In the genomic region with DNA sequence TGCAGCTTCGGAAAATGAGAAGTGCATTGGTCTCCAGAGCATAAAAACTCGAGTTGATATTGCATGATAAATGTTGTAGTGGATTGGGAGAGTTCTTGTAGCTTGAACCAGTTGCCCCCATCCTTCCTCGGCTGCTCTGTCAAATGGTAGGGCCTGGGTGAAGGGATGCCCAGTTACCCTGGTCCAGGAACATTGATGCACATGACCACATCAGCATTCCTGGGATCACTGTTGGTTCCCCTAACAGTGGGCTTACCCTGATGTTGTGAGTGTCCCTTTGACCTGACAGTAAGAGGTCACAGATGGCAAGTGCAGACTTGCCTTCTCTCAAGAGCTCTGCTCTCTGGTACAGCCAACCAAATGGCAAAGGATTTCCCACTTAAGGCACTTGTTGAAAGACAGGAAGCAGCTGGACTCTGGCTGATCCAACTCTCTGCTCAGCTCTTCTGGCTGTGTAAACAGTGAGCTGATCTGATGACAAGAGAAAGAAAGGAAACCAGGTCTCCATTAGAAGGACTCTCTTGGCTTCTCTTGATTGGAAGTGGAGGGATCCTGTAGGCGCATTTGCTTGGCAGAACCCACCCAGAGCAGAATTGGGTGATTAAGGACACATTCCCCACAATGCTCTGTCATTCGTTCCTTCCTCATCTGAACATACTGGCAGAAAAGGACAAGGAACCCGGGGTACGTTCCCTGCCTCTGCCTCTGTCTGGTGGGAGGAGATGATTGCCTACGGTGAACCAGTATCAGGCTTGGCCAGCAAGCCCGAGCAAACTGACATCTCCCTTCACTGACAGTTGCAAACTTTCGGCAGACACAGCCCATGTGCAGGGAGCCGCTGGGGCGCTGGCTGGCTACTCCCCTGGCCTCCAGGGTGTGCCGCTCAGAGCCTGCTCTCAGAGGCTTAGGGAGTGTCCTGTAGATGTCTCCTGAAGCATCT, we compare ENCODE assay signal across 8 cellular contexts. TPM values are rescaled to one million over a fixed set of nuclear protein-coding genes. Genes with fewer than 3 reads are reported as not detected.
DNase-seq lines count a peak whose midpoint lies in the region; ATAC-seq and TF ChIP-seq lines count a peak whose summit lies in the region.

No MANE protein-coding gene starts in this region.

- peaks cover 2% of the 10 kb centered on the region for H3K4me1 Mint-ChIP-seq in activated naive CD8-positive, alpha-beta T cell treated with anti-CD3 and anti-CD28 coated beads for 36 hours

- no peaks in the 10 kb centered on the region for H3F3A ChIP-seq in Loucy (ENCODE audit: low read depth)

- H2AFZ ChIP-seq in Loucy (ENCODE audit: low read length), result no peak overlapping the region

- peak overlapping the region; percentile 41 for H3K4me2 ChIP-seq in Loucy (ENCODE audit: low read depth, low read length, poor library complexity, severe bottlenecking)

- H3K4me3 ChIP-seq in Loucy (ENCODE audit: low read length, poor library complexity, severe bottlenecking), result no peak overlapping the region
- peak overlapping the region in 8 of 12 donors; percentile 8 to 32 (median 23) for H3K4me3 ChIP-seq in heart left ventricle
- H3K4me3 ChIP-seq in suprapubic skin, result no peak overlapping the region

- peaks cover 100% of the 10 kb centered on the region for H3K79me2 ChIP-seq in Loucy (ENCODE audit: insufficient read depth, low read length)

- no peak overlapping the region for H3K27ac Mint-ChIP-seq in activated naive CD8-positive, alpha-beta T cell treated with anti-CD3 and anti-CD28 coated beads for 36 hours

- ATAC-seq in heart left ventricle (peak; percentile 86 to 93 (median 90)), GM21423 (IDR thresholded peaks at IDR 0.05; ENCODE audit: unreplicated experiment) (no peak), HG03108 (IDR thresholded peaks at IDR 0.05; ENCODE audit: unreplicated experiment) (no peak), HG03139 (IDR thresholded peaks at IDR 0.05; ENCODE audit: unreplicated experiment) (no peak)

- H3K36me3 ChIP-seq in Loucy (ENCODE audit: insufficient read depth, low read length), result peaks cover 62% of the 10 kb centered on the region
- no peaks in the 10 kb centered on the region for H3K36me3 ChIP-seq in heart left ventricle
- no peaks in the 10 kb centered on the region for H3K36me3 ChIP-seq in suprapubic skin

- H3K9me3 ChIP-seq in Loucy (ENCODE audit: insufficient read depth, low read depth, low read length), result no peaks in the 10 kb centered on the region
- no peaks in the 10 kb centered on the region for H3K9me3 ChIP-seq in heart left ventricle
- H3K9me3 ChIP-seq in suprapubic skin, result no peaks in the 10 kb centered on the region

- no peaks in the 10 kb centered on the region for H3K9me3 Mint-ChIP-seq in activated naive CD8-positive, alpha-beta T cell treated with anti-CD3 and anti-CD28 coated beads for 36 hours

- TF ChIP-seq POLR2A in heart left ventricle (IDR thresholded peaks at IDR 0.05) (no peak), suprapubic skin (IDR thresholded peaks at IDR 0.05) (no peak)

- no peak for TF ChIP-seq EP300 in suprapubic skin (IDR thresholded peaks at IDR 0.05)

- no peaks in the 10 kb centered on the region for H3K9me2 ChIP-seq in Loucy (replicated peaks; ENCODE audit: low read depth, low read length)

- DNase-seq in SHP77 treated with DMSO at 0.1 percent for 48 hours (lab: John Stamatoyannopoulos, UW), result peak; percentile 98
- peak; percentile 55 to 71 (median 60) for DNase-seq in heart left ventricle
- DNase-seq in suprapubic skin (ENCODE audit: low spot score in 2 of 2), result no peak
- no peak for DNase-seq in activated naive CD8-positive, alpha-beta T cell treated with anti-CD3 and anti-CD28 coated beads for 36 hours

- TF ChIP-seq CTCF in Loucy (conservative IDR thresholded peaks at IDR 0.05; ENCODE audit: low read length) (no peak), heart left ventricle (IDR thresholded peaks at IDR 0.05) (peak in 3 of 12 donors; percentile 10 to 16 (median 12)), suprapubic skin (IDR thresholded peaks at IDR 0.05) (no peak)

- WGBS in heart left ventricle, 4 donors, result 16 to 20% (median 19%) methylated on average over 10 to 13 of the region's 13 CpGs
- WGBS in suprapubic skin, result 42% methylated on average over 10 of the region's 13 CpGs

- H3K36me3 Mint-ChIP-seq in activated naive CD8-positive, alpha-beta T cell treated with anti-CD3 and anti-CD28 coated beads for 36 hours, result no peaks in the 10 kb centered on the region

- H3K27me3 Mint-ChIP-seq in activated naive CD8-positive, alpha-beta T cell treated with anti-CD3 and anti-CD28 coated beads for 36 hours, result no peaks in the 10 kb centered on the region

- peak overlapping the region; percentile 64 for H3K9ac ChIP-seq in Loucy (ENCODE audit: low read depth, low read length, poor library complexity, severe bottlenecking)

- no peaks in the 10 kb centered on the region for H3K27me3 ChIP-seq in Loucy (ENCODE audit: insufficient read depth, low read length, poor library complexity, severe bottlenecking)
- H3K27me3 ChIP-seq in heart left ventricle, result no peaks in the 10 kb centered on the region
- no peaks in the 10 kb centered on the region for H3K27me3 ChIP-seq in suprapubic skin

- intact Hi-C loops in heart left ventricle (cut with DNase I), result loop anchor here in 2 of 10 donors (1.0 to 5.0 kb wide), 2 partner anchors 24 to 35 kb away; no protein-coding TSS in a partner anchor

- no peak overlapping the region for H3K4me3 Mint-ChIP-seq in activated naive CD8-positive, alpha-beta T cell treated with anti-CD3 and anti-CD28 coated beads for 36 hours

- H3K27ac ChIP-seq in heart left ventricle (peak overlapping the region; percentile 25 to 78 (median 68)), suprapubic skin (peak overlapping the region; percentile 6)

- peaks cover 95% of the 10 kb centered on the region for H4K20me1 ChIP-seq in Loucy (ENCODE audit: insufficient read depth, low read length, poor library complexity, severe bottlenecking)

- peaks cover 79% of the 10 kb centered on the region for H3K4me1 ChIP-seq in Loucy (ENCODE audit: insufficient read depth, low read length, poor library complexity, severe bottlenecking)
- peaks cover 5 to 46% (median 31%) of the 10 kb centered on the region in 12 donors for H3K4me1 ChIP-seq in heart left ventricle
- peaks cover 37% of the 10 kb centered on the region for H3K4me1 ChIP-seq in suprapubic skin

RNA-seq across cellular contexts. Expression of gene LDHD, which starts 29.3 kb away (rescaled TPM):
- total RNA-seq in heart left ventricle (100 to 1,000 TPM in 3 of 9 donors, 10 to 100 TPM in 6; 56.4 to 185 (median 90.6) TPM), suprapubic skin (10 to 100 TPM; 10.7 to 19.2 (median 14.0) TPM)
- polyA plus RNA-seq in heart left ventricle, result 100 to 1,000 TPM in 1 of 2 donors, 10 to 100 TPM in 1; 49.0 to 104 TPM
- not detected for total RNA-seq in activated naive CD8-positive, alpha-beta T cell treated with anti-CD3 and anti-CD28 coated beads for 36 hours

Comparison
In these comparisons a context has a peak if more than half of its experiments do, and no peak if none do; other contexts are left out.
1. H3K4me3 ChIP-seq: peak in heart left ventricle (8 of 12); none in Loucy (single experiment) and suprapubic skin (single experiment).
2. DNase-seq: peak in SHP77 treated with DMSO at 0.1 percent for 48 hours (single experiment) and heart left ventricle (5 of 5); none in suprapubic skin (0 of 2) and activated naive CD8-positive, alpha-beta T cell treated with anti-CD3 and anti-CD28 coated beads for 36 hours (single experiment).
3. ATAC-seq: peak in heart left ventricle (4 of 4); none in GM21423 (single experiment), HG03108 (single experiment) and HG03139 (single experiment).
4. RNA of gene LDHD, which starts 29.3 kb away (total RNA-seq): 56.4 to 185 TPM in heart left ventricle and 10.7 to 19.2 TPM in suprapubic skin; not detected in activated naive CD8-positive, alpha-beta T cell treated with anti-CD3 and anti-CD28 coated beads for 36 hours; every median in the first group is over 10 times any median in the second.